In the genomic region with DNA sequence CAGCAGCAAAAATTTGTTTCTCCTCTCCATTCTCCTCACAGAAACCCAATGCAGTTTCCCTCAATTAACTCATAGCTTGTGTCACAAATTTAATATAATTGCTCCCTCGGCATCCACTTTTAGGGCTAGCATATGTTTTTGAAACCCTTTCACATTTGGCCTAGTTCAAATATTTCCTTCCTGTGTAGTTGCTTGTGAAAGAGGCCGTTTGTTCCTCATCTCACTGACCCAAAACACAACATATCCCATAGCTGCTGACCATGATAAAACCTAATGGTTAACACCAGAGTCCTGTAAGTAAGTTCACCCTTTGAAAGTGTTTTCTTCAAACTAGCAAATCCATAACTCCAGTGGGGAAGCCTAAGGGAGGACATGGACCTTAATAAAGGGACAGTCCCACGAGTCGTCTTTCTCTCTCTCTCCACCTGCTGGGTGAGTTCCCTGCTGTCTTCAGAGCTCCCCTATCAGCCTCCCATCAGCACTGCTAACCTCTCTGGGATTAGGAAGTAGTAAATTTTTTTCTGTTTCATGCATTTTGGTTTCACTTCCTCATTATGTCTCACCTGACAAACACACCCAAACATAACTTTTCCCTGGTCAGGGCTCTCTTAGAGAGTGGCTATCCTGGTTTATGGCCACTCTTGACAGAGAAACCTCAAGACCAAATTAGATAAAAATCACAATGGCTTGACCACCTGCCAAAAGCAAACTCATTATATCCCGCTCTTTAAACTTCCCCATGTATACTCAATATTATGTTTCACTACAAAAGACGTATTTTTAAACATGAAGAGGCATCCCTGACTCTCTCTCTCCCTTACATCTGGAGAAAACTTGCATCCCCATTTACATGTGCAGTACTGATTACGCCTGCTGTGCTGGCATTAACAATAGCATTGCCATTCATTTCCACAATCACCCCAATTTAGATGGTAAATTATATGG, we compare ENCODE assay signal across 9 cellular contexts.
A peak's percentile ranks its signal among the peaks of the same experiment; 100 is the strongest.
DNase-seq lines count a peak whose midpoint lies in the region; ATAC-seq, FAIRE-seq and TF ChIP-seq lines count a peak whose summit lies in the region.
"Had no signal": no experiment of that assay in that cellular context is flagged by ENCODE, and none has a peak within 500 bp of the region (broad histone marks: within the 10 kb centered on the region; RNA-seq: fewer than 3 reads in every experiment).

No MANE protein-coding gene starts in this region.

- H3K9me2 ChIP-seq in PC-9 (ENCODE audit: insufficient read depth), result no peaks in the 10 kb centered on the region

- no peak overlapping the region for H3K27ac Mint-ChIP-seq in activated CD4-positive, alpha-beta memory T cell treated with anti-CD3 and anti-CD28 coated beads, Interleukin-2, amount 10 ng/mL, durations not matched to agents 7 days and 5 days
- no peak overlapping the region for H3K27ac Mint-ChIP-seq in chondrocyte (ENCODE audit: unreplicated experiment)

- in situ Hi-C loops in HepG2 (cut with HindIII; ENCODE audit: extremely low pct_ligation_motif_present, low pct_unique_long_range_greater_than_20kb) (no loop called here), gastrocnemius medialis (cut with MboI; ENCODE audit: low sequenced_read_pairs in 4 of 4) (no loop called here)

- no peak for TF ChIP-seq EP300 in HepG2 (IDR thresholded peaks at IDR 0.05; ENCODE audit: low read depth in 2 of 2, low read length in 2 of 2)
- TF ChIP-seq EP300 in HepG2 (CRISPR knock-in tag; IDR thresholded peaks at IDR 0.05; ENCODE audit: borderline replicate concordance), result no peak

- TF ChIP-seq CTCF in right lobe of liver (IDR thresholded peaks at IDR 0.05) (no peak), HepG2 (CRISPR knock-in tag; IDR thresholded peaks at IDR 0.05) (no peak), PC-9 (conservative IDR thresholded peaks at IDR 0.05) (no peak), gastrocnemius medialis (IDR thresholded peaks at IDR 0.05 in 4 of 5, conservative IDR thresholded peaks at IDR 0.05 in 1 of 5) (no peak), body of pancreas (IDR thresholded peaks at IDR 0.05) (no peak), chondrocyte (IDR thresholded peaks at IDR 0.05) (no peak)

- H3K79me2 ChIP-seq in HepG2 (ENCODE audit: insufficient read depth, low read length), result no peaks in the 10 kb centered on the region
- no peaks in the 10 kb centered on the region for H3K79me2 ChIP-seq in PC-9 (ENCODE audit: low read depth)

- H3K4me3 ChIP-seq in right lobe of liver, result no peak overlapping the region
- no peak overlapping the region for H3K4me3 ChIP-seq in HepG2 (replicated peaks in 1 of 3; ENCODE audit: insufficient read depth in 1 of 3, low read depth in 2 of 3, low read length in 3 of 3)
- H3K4me3 ChIP-seq in PC-9, result no peak overlapping the region
- no peak overlapping the region for H3K4me3 ChIP-seq in gastrocnemius medialis
- H3K4me3 ChIP-seq in body of pancreas, result no peak overlapping the region
- H3K4me3 ChIP-seq: lung had no signal

- CTCF ChIA-PET in HepG2 (lab: Yijun Ruan, JAX; ENCODE audit: low intra/inter-chr PET ratio, low total read pairs) (no interaction called here), PC-9 (lab: Charles Lee) (interaction anchor here (0.6 kb wide), 1 partner anchor 226 kb away, joined by 5 read pairs; no protein-coding TSS in a partner anchor)
- CTCF ChIA-PET in activated CD4-positive, alpha-beta memory T cell treated with anti-CD3 and anti-CD28 coated beads, Interleukin-2, amount 10 ng/mL, durations not matched to agents 7 days and 5 days (lab: Charles Lee), result no interaction called here

- 55% methylated on average over 7 of the region's 7 CpGs for WGBS in right lobe of liver (ENCODE audit: insufficient coverage, low coverage, low lambda C conversion rate, missing lambda C conversion rate)
- WGBS in HepG2 (ENCODE audit: low lambda C conversion rate), result 92% methylated on average over 7 of the region's 7 CpGs
- WGBS in body of pancreas, 2 donors, result 76 to 87% methylated on average over 7 of the region's 7 CpGs

- TF ChIP-seq POLR2A in right lobe of liver (IDR thresholded peaks at IDR 0.05) (no peak), HepG2 (IDR thresholded peaks at IDR 0.05; ENCODE audit: insufficient read depth in 1 of 2, low read depth in 2 of 2, low read length in 2 of 2) (no peak), gastrocnemius medialis (IDR thresholded peaks at IDR 0.05) (no peak), body of pancreas (IDR thresholded peaks at IDR 0.05) (no peak)

- no peaks in the 10 kb centered on the region for H3K27me3 Mint-ChIP-seq in activated CD4-positive, alpha-beta memory T cell treated with anti-CD3 and anti-CD28 coated beads, Interleukin-2, amount 10 ng/mL, durations not matched to agents 7 days and 5 days
- no peaks in the 10 kb centered on the region for H3K27me3 Mint-ChIP-seq in chondrocyte (ENCODE audit: low read depth)

- POLR2A ChIA-PET in HepG2 (lab: Yijun Ruan, JAX) (no interaction called here), PC-9 (lab: Charles Lee; ENCODE audit: unreplicated experiment) (no interaction called here)
- POLR2A ChIA-PET in activated CD4-positive, alpha-beta memory T cell treated with anti-CD3 and anti-CD28 coated beads, Interleukin-2, amount 10 ng/mL, durations not matched to agents 7 days and 5 days (lab: Charles Lee), result no interaction called here

- no peaks in the 10 kb centered on the region for H3K27me3 ChIP-seq in right lobe of liver
- no peaks in the 10 kb centered on the region for H3K27me3 ChIP-seq in HepG2 (ENCODE audit: control insufficient read depth in 1 of 2, insufficient read depth in 2 of 2, low read length in 2 of 2)
- H3K27me3 ChIP-seq in PC-9 (ENCODE audit: insufficient read depth, low read depth), result no peaks in the 10 kb centered on the region
- H3K27me3 ChIP-seq in gastrocnemius medialis, result no peaks in the 10 kb centered on the region
- no peaks in the 10 kb centered on the region for H3K27me3 ChIP-seq in body of pancreas

- H3K4me3 Mint-ChIP-seq in activated CD4-positive, alpha-beta memory T cell treated with anti-CD3 and anti-CD28 coated beads, Interleukin-2, amount 10 ng/mL, durations not matched to agents 7 days and 5 days, result no peak overlapping the region
- H3K4me3 Mint-ChIP-seq in chondrocyte (ENCODE audit: unreplicated experiment), result no peak overlapping the region

- no peak overlapping the region for H3K4me2 ChIP-seq in HepG2 (ENCODE audit: low read depth, low read length)
- H3K4me2 ChIP-seq in PC-9, result no peak overlapping the region

- no peaks in the 10 kb centered on the region for H3F3A ChIP-seq in PC-9 (ENCODE audit: insufficient read depth, low read depth)

- H3K4me1 Mint-ChIP-seq in activated CD4-positive, alpha-beta memory T cell treated with anti-CD3 and anti-CD28 coated beads, Interleukin-2, amount 10 ng/mL, durations not matched to agents 7 days and 5 days, result peaks cover 12% of the 10 kb centered on the region
- H3K4me1 Mint-ChIP-seq in chondrocyte (ENCODE audit: low read depth), result peaks cover 20% of the 10 kb centered on the region

- ATAC-seq in right lobe of liver (peak; percentile 38 to 77 (median 66)), HepG2 (no peak), HG03175 (IDR thresholded peaks at IDR 0.05; ENCODE audit: unreplicated experiment) (peak; percentile 79), gastrocnemius medialis (no peak), body of pancreas (no peak)

- H3K9me3 ChIP-seq in right lobe of liver (no peaks in the 10 kb centered on the region), HepG2 (ENCODE audit: low read length) (no peaks in the 10 kb centered on the region), PC-9 (ENCODE audit: insufficient read depth, low read depth) (no peaks in the 10 kb centered on the region), gastrocnemius medialis (no peaks in the 10 kb centered on the region), body of pancreas (no peaks in the 10 kb centered on the region)

- H3K36me3 ChIP-seq in right lobe of liver (peaks cover 0 to 6% (median 0%) of the 10 kb centered on the region in 4 donors), HepG2 (replicated peaks in 1 of 2; ENCODE audit: control insufficient read depth in 1 of 2, insufficient read depth in 2 of 2, low read length in 2 of 2) (peaks cover 3 to 7% of the 10 kb centered on the region in 2 experiments; a peak in 2 of 5 replicates), PC-9 (ENCODE audit: low read depth) (no peaks in the 10 kb centered on the region), gastrocnemius medialis (peaks cover 0 to 6% of the 10 kb centered on the region in 2 donors), body of pancreas (replicated peaks in 1 of 2; ENCODE audit: insufficient read depth in 1 of 2, low read depth in 2 of 2) (peaks cover 0 to 6% of the 10 kb centered on the region in 2 donors)

- DNase-seq in right lobe of liver, result no peak
- no peak for DNase-seq in HepG2 (ENCODE audit: low spot score)
- peak; percentile 5 to 43 for DNase-seq in PC-9
- DNase-seq in gastrocnemius medialis, result no peak
- no peak for DNase-seq in activated CD4-positive, alpha-beta memory T cell treated with anti-CD3 and anti-CD28 coated beads, Interleukin-2, amount 10 ng/mL, durations not matched to agents 7 days and 5 days
- no peak for DNase-seq in body of pancreas
- DNase-seq in chondrocyte (ENCODE audit: low spot score), result no peak

- H3K4me1 ChIP-seq in right lobe of liver, result no peaks in the 10 kb centered on the region
- no peaks in the 10 kb centered on the region for H3K4me1 ChIP-seq in HepG2 (ENCODE audit: insufficient read depth, low read length)
- no peaks in the 10 kb centered on the region for H3K4me1 ChIP-seq in PC-9 (replicated peaks; ENCODE audit: insufficient read depth)
- peaks cover 30 to 37% of the 10 kb centered on the region in 2 donors for H3K4me1 ChIP-seq in gastrocnemius medialis
- no peaks in the 10 kb centered on the region for H3K4me1 ChIP-seq in body of pancreas

- BruUV-seq in HepG2 (replicated peaks; lab: Mats Ljungman, UMichigan) (no TSS peak), PC-9 (replicated peaks; lab: Mats Ljungman, UMichigan) (no TSS peak)

- no peaks in the 10 kb centered on the region for H4K20me1 ChIP-seq in HepG2 (ENCODE audit: insufficient read depth, low read length)
- H4K20me1 ChIP-seq in PC-9 (ENCODE audit: insufficient read depth), result no peaks in the 10 kb centered on the region

- no peak for TF ChIP-seq RAD21 in HepG2 (CRISPR knock-in tag; IDR thresholded peaks at IDR 0.05)

- no peak overlapping the region for H2AFZ ChIP-seq in HepG2 (ENCODE audit: low read length)
- no peak overlapping the region for H2AFZ ChIP-seq in PC-9

- H3K27ac ChIP-seq in right lobe of liver (no peak overlapping the region), HepG2 (ENCODE audit: extremely low read length, insufficient read depth, low read length) (no peak overlapping the region), PC-9 (0 out of 2 replicates have a peak overlapping the region, but pooled peaks have one; percentile 15), gastrocnemius medialis (peak overlapping the region; percentile 82 to 92 (median 85)), body of pancreas (peak overlapping the region in 1 of 4 donors; percentile 51)

- FAIRE-seq in HepG2 (lab: Jason Lieb, UNC), result no peak

- intact Hi-C loops in right lobe of liver (cut with DNase I) (no loop called here), HepG2 (cut with micrococcal nuclease; ENCODE audit: unreplicated experiment) (no loop called here), PC-9 (cut with micrococcal nuclease; ENCODE audit: unreplicated experiment) (no loop called here), gastrocnemius medialis (cut with DNase I; ENCODE audit: low total_unique reads) (no loop called here), body of pancreas (cut with DNase I) (no loop called here)

- peaks cover 28% of the 10 kb centered on the region for H3K36me3 Mint-ChIP-seq in activated CD4-positive, alpha-beta memory T cell treated with anti-CD3 and anti-CD28 coated beads, Interleukin-2, amount 10 ng/mL, durations not matched to agents 7 days and 5 days (ENCODE audit: low read depth)
- peaks cover 4% of the 10 kb centered on the region for H3K36me3 Mint-ChIP-seq in chondrocyte (ENCODE audit: low read depth)

- no peaks in the 10 kb centered on the region for H3K9me3 Mint-ChIP-seq in activated CD4-positive, alpha-beta memory T cell treated with anti-CD3 and anti-CD28 coated beads, Interleukin-2, amount 10 ng/mL, durations not matched to agents 7 days and 5 days
- no peaks in the 10 kb centered on the region for H3K9me3 Mint-ChIP-seq in chondrocyte (ENCODE audit: low read depth)

- no peak overlapping the region for H3K9ac ChIP-seq in HepG2 (ENCODE audit: insufficient read depth, low read depth, low read length)

Comparison
In these comparisons a context has a peak if more than half of its experiments do, and no peak if none do; other contexts are left out.
1. ATAC-seq: peak in right lobe of liver (4 of 4) and HG03175 (single experiment); none in HepG2 (single experiment), gastrocnemius medialis (0 of 2) and body of pancreas (single experiment).
2. DNase-seq: peak in PC-9 (2 of 2); none in right lobe of liver (0 of 3), HepG2 (single experiment), gastrocnemius medialis (0 of 2), activated CD4-positive, alpha-beta memory T cell treated with anti-CD3 and anti-CD28 coated beads, Interleukin-2, amount 10 ng/mL, durations not matched to agents 7 days and 5 days (single experiment), body of pancreas (0 of 4) and chondrocyte (single experiment).
3. H3K27ac ChIP-seq: peak in PC-9 (single experiment) and gastrocnemius medialis (4 of 4); none in right lobe of liver (0 of 3) and HepG2 (single experiment).